17 cellular contexts compared by ENCODE assay signal in genomic region chr7:23016345-23017253, GRCh38. TPM values are rescaled to one million over a fixed set of nuclear protein-coding genes. Genes with fewer than 3 reads are reported as not detected.
DNase-seq lines count a peak whose midpoint lies in the region; ATAC-seq and TF ChIP-seq lines count a peak whose summit lies in the region.
"Had no signal": no experiment of that assay in that cellular context is flagged by ENCODE, and none has a peak within 500 bp of the region (broad histone marks: within the 10 kb centered on the region; RNA-seq: fewer than 3 reads in every experiment).

No MANE protein-coding gene starts in this region.

- no peaks in the 10 kb centered on the region for H3F3A ChIP-seq in GM23338 (replicated peaks; ENCODE audit: low read depth)

- peaks cover 3% of the 10 kb centered on the region for H3K36me3 Mint-ChIP-seq in CD4-positive, CD25-positive, alpha-beta regulatory T cell
- no peaks in the 10 kb centered on the region for H3K36me3 Mint-ChIP-seq in GM23338 (ENCODE audit: low read depth)
- peaks cover 13% of the 10 kb centered on the region for H3K36me3 Mint-ChIP-seq in T-helper 2 cell treated with Interferon-gamma antibody and Interleukin-4, amounts not matched to agents 5 μg/mL and 100 μg/mL, for 36 hours (ENCODE audit: low read depth)

- peaks cover 11% of the 10 kb centered on the region; the same call in 1 of the 2 replicates for H4K20me1 ChIP-seq in GM23338 (replicated peaks; ENCODE audit: insufficient read depth)

- H2BK12ac ChIP-seq in neuronal stem cell (ENCODE audit: low read length), result no peak overlapping the region

- no peaks in the 10 kb centered on the region for H3K36me3 ChIP-seq in CD4-positive, CD25-positive, alpha-beta regulatory T cell (ENCODE audit: control insufficient read depth, insufficient read depth, low read length)
- H3K36me3 ChIP-seq in GM23338 (ENCODE audit: insufficient read depth) (no peaks in the 10 kb centered on the region), neuronal stem cell (replicated peaks in 1 of 2; ENCODE audit: control insufficient read depth in 2 of 2, insufficient read depth in 2 of 2, low read length in 2 of 2) (no peaks in the 10 kb centered on the region)
- H3K36me3 ChIP-seq: adrenal gland, esophagus muscularis mucosa, lower lobe of right lung, pancreas, sigmoid colon had no signal

- no peak for ATAC-seq in CD4-positive, CD25-positive, alpha-beta regulatory T cell (ENCODE audit: low read depth in 2 of 2)
- ATAC-seq in GM23338, result no peak
- ATAC-seq in HG02623 (IDR thresholded peaks at IDR 0.05; ENCODE audit: unreplicated experiment), result no peak
- ATAC-seq in HG02840 (IDR thresholded peaks at IDR 0.05; ENCODE audit: low FRiP score, unreplicated experiment), result no peak
- no peak for ATAC-seq in GM21723 (IDR thresholded peaks at IDR 0.05; ENCODE audit: unreplicated experiment)
- ATAC-seq: activated T-helper 17 cell treated with anti-CD3 and anti-CD28 coated beads, Interleukin-2, amount 50 U/mL, for 72 hours; lower lobe of right lung; pancreas had no signal

- H3K4me1 Mint-ChIP-seq in CD4-positive, CD25-positive, alpha-beta regulatory T cell, result peaks cover 26 to 42% (median 33%) of the 10 kb centered on the region in 4 donors
- peaks cover 17% of the 10 kb centered on the region for H3K4me1 Mint-ChIP-seq in GM23338
- peaks cover 52% of the 10 kb centered on the region for H3K4me1 Mint-ChIP-seq in T-helper 2 cell treated with Interferon-gamma antibody and Interleukin-4, amounts not matched to agents 5 μg/mL and 100 μg/mL, for 36 hours (ENCODE audit: low read depth)

- no peak overlapping the region for H3K4me2 ChIP-seq in GM23338
- H3K4me2 ChIP-seq in neuronal stem cell (ENCODE audit: insufficient read depth, low read length, poor library complexity, severe bottlenecking), result no peak overlapping the region

- peaks cover 2% of the 10 kb centered on the region for H3K79me1 ChIP-seq in neuronal stem cell (ENCODE audit: low read depth, low read length)

- peaks cover 18% of the 10 kb centered on the region for H3K79me2 ChIP-seq in GM23338 (replicated peaks; ENCODE audit: insufficient read depth)

- H3K14ac ChIP-seq in neuronal stem cell (ENCODE audit: low read length), result no peak overlapping the region

- H3K9me3 Mint-ChIP-seq in CD4-positive, CD25-positive, alpha-beta regulatory T cell, result peaks cover 0 to 4% (median 0%) of the 10 kb centered on the region in 7 donors
- no peaks in the 10 kb centered on the region for H3K9me3 Mint-ChIP-seq in GM23338
- peaks cover 14% of the 10 kb centered on the region for H3K9me3 Mint-ChIP-seq in T-helper 2 cell treated with Interferon-gamma antibody and Interleukin-4, amounts not matched to agents 5 μg/mL and 100 μg/mL, for 36 hours

- H3K4me3 ChIP-seq in CD4-positive, CD25-positive, alpha-beta regulatory T cell (ENCODE audit: low read depth, low read length), result no peak overlapping the region
- H3K4me3 ChIP-seq in GM23338 (no peak overlapping the region), neuronal stem cell (ENCODE audit: low read length in 2 of 2) (no peak overlapping the region)
- H3K4me3 ChIP-seq: adrenal gland, esophagus muscularis mucosa, lower lobe of right lung, pancreas, sigmoid colon had no signal

- no peak overlapping the region for H2BK15ac ChIP-seq in neuronal stem cell (ENCODE audit: low read length)

- no peak overlapping the region for H4K8ac ChIP-seq in neuronal stem cell (ENCODE audit: low read depth, low read length)

- H3K27ac Mint-ChIP-seq in CD4-positive, CD25-positive, alpha-beta regulatory T cell, result peak overlapping the region in 2 of 3 donors; percentile 19 to 94
- no peak overlapping the region for H3K27ac Mint-ChIP-seq in GM23338
- H3K27ac Mint-ChIP-seq in T-helper 2 cell treated with Interferon-gamma antibody and Interleukin-4, amounts not matched to agents 5 μg/mL and 100 μg/mL, for 36 hours, result peak overlapping the region; percentile 56
- H3K27ac Mint-ChIP-seq: activated T-helper 17 cell treated with anti-CD3 and anti-CD28 coated beads, Interleukin-2, amount 50 U/mL, for 72 hours had no signal

- H3K23ac ChIP-seq in neuronal stem cell (ENCODE audit: low read depth, low read length, poor library complexity), result no peak overlapping the region

- no peak overlapping the region for H3K4ac ChIP-seq in neuronal stem cell (ENCODE audit: low read length)

- no peaks in the 10 kb centered on the region for H3K27me3 ChIP-seq in CD4-positive, CD25-positive, alpha-beta regulatory T cell (ENCODE audit: control insufficient read depth, insufficient read depth, low read length)
- H3K27me3 ChIP-seq in GM23338 (ENCODE audit: insufficient read depth), result no peaks in the 10 kb centered on the region
- H3K27me3 ChIP-seq in neuronal stem cell (ENCODE audit: control insufficient read depth in 3 of 3, insufficient read depth in 3 of 3, low read depth in 1 of 3, low read length in 3 of 3), result no peaks in the 10 kb centered on the region
- H3K27me3 ChIP-seq: adrenal gland, esophagus muscularis mucosa, pancreas, sigmoid colon had no signal

- H3K4me1 ChIP-seq in CD4-positive, CD25-positive, alpha-beta regulatory T cell (ENCODE audit: control insufficient read depth, insufficient read depth, low read length, poor library complexity, severe bottlenecking), result peaks cover 34% of the 10 kb centered on the region
- H3K4me1 ChIP-seq in GM23338 (ENCODE audit: insufficient read depth) (peaks cover 18% of the 10 kb centered on the region), neuronal stem cell (ENCODE audit: control insufficient read depth in 2 of 2, insufficient read depth in 1 of 2, low read depth in 1 of 2, low read length in 2 of 2) (peaks cover 4 to 7% of the 10 kb centered on the region in 2 donors)

- H2AFZ ChIP-seq in GM23338 (peak overlapping the region; percentile 60), neuronal stem cell (ENCODE audit: low read length) (no peak overlapping the region)

- no peak overlapping the region for H3K4me3 Mint-ChIP-seq in CD4-positive, CD25-positive, alpha-beta regulatory T cell
- H3K4me3 Mint-ChIP-seq in GM23338, result no peak overlapping the region
- H3K4me3 Mint-ChIP-seq in T-helper 2 cell treated with Interferon-gamma antibody and Interleukin-4, amounts not matched to agents 5 μg/mL and 100 μg/mL, for 36 hours, result peak overlapping the region; percentile 20
- H3K4me3 Mint-ChIP-seq: activated T-helper 17 cell treated with anti-CD3 and anti-CD28 coated beads, Interleukin-2, amount 50 U/mL, for 72 hours had no signal

- H3K18ac ChIP-seq in neuronal stem cell (ENCODE audit: low read length), result no peak overlapping the region

- TF ChIP-seq CTCF in GM23338 (conservative IDR thresholded peaks at IDR 0.05; ENCODE audit: low read depth in 2 of 2), result no peak

- no peaks in the 10 kb centered on the region for H3K9me2 ChIP-seq in GM23338 (ENCODE audit: insufficient read depth)

- peak in 1 of 3 donors; percentile 26 for DNase-seq in CD4-positive, CD25-positive, alpha-beta regulatory T cell
- DNase-seq in GM23338 (ENCODE audit: low spot score) (no peak), neuronal stem cell (ENCODE audit: low spot score) (no peak)
- no peak for DNase-seq in T-helper 2 cell treated with Interferon-gamma antibody and Interleukin-4, amounts not matched to agents 5 μg/mL and 100 μg/mL, for 36 hours (ENCODE audit: low spot score)
- DNase-seq: adrenal gland; lower lobe of right lung; NCI-H1694 treated with DMSO at 0.1 percent for 48 hours; pancreas; RPMI8226; sigmoid colon; stimulated activated CD4-positive, alpha-beta T cell treated with anti-CD3 and anti-CD28 coated beads, Interleukin-1b, Interleukin-23, amount 100 ng/mL, for 48 hours had no signal

- H3K27me3 Mint-ChIP-seq in CD4-positive, CD25-positive, alpha-beta regulatory T cell, result no peaks in the 10 kb centered on the region
- no peaks in the 10 kb centered on the region for H3K27me3 Mint-ChIP-seq in GM23338 (ENCODE audit: insufficient read depth, low read depth, poor library complexity)
- no peaks in the 10 kb centered on the region for H3K27me3 Mint-ChIP-seq in T-helper 2 cell treated with Interferon-gamma antibody and Interleukin-4, amounts not matched to agents 5 μg/mL and 100 μg/mL, for 36 hours (ENCODE audit: low read depth)
- H3K27me3 Mint-ChIP-seq: activated T-helper 17 cell treated with anti-CD3 and anti-CD28 coated beads, Interleukin-2, amount 50 U/mL, for 72 hours had no signal

- H2BK5ac ChIP-seq in neuronal stem cell (ENCODE audit: low read length), result no peak overlapping the region

- H4K91ac ChIP-seq in neuronal stem cell (ENCODE audit: low read depth, low read length, poor library complexity), result no peak overlapping the region

- no peaks in the 10 kb centered on the region for H3K9me3 ChIP-seq in CD4-positive, CD25-positive, alpha-beta regulatory T cell (ENCODE audit: control insufficient read depth in 2 of 2, low read length in 2 of 2)
- H3K9me3 ChIP-seq in neuronal stem cell (replicated peaks in 1 of 2; ENCODE audit: control insufficient read depth in 2 of 2, insufficient read depth in 1 of 2, low read depth in 1 of 2, low read length in 2 of 2), result no peaks in the 10 kb centered on the region
- H3K9me3 ChIP-seq: adrenal gland, esophagus muscularis mucosa, lower lobe of right lung, pancreas, sigmoid colon had no signal

- WGBS in neuronal stem cell (ENCODE audit: extremely low coverage in 2 of 2, insufficient read length in 2 of 2, insufficient replicate concordance in 1 of 2), 2 donors, result no CpG with 5 or more reads among the region's 9 CpGs

- H3K9ac ChIP-seq in neuronal stem cell (ENCODE audit: low read depth, low read length, poor library complexity), result no peak overlapping the region

- H2AK5ac ChIP-seq in neuronal stem cell (ENCODE audit: low read depth, low read length), result peak overlapping the region; percentile 30

- no peak overlapping the region for H2BK120ac ChIP-seq in neuronal stem cell (ENCODE audit: low read depth, low read length)

- no peak overlapping the region for H3K27ac ChIP-seq in CD4-positive, CD25-positive, alpha-beta regulatory T cell (ENCODE audit: insufficient read depth, low read length, poor library complexity, severe bottlenecking)
- no peak overlapping the region for H3K27ac ChIP-seq in GM23338 (ENCODE audit: low read depth)
- no peak overlapping the region for H3K27ac ChIP-seq in neuronal stem cell (replicated peaks; ENCODE audit: low read length)
- H3K27ac ChIP-seq: adrenal gland, lower lobe of right lung, pancreas, sigmoid colon, VCaP had no signal

RNA-seq across cellular contexts. Expression of gene HYCC1, which starts 2.7 kb away (rescaled TPM):
- total RNA-seq in CD4-positive, CD25-positive, alpha-beta regulatory T cell, result 38.6 TPM
- 10 to 100 TPM; 12.8 to 19.7 (median 15.5) TPM for polyA plus RNA-seq in CD4-positive, CD25-positive, alpha-beta regulatory T cell
- 175 and 181 TPM in 2 replicates for total RNA-seq in GM23338 (2014; rRNA removed; shearing (Covaris generic))
- 42.4 and 55.4 TPM in 2 replicates for polyA plus RNA-seq in GM23338 (2016; fragmentation: Nextera tagmentation; extraction: Ambion mirVana)
- 52.6 TPM for polyA plus RNA-seq in neuronal stem cell (2013, experiment 1 of 2)
- polyA plus RNA-seq in neuronal stem cell (2013, experiment 2 of 2), result 56.2 TPM
